ENCODE assay signal across 27 cellular contexts in the genomic region with DNA sequence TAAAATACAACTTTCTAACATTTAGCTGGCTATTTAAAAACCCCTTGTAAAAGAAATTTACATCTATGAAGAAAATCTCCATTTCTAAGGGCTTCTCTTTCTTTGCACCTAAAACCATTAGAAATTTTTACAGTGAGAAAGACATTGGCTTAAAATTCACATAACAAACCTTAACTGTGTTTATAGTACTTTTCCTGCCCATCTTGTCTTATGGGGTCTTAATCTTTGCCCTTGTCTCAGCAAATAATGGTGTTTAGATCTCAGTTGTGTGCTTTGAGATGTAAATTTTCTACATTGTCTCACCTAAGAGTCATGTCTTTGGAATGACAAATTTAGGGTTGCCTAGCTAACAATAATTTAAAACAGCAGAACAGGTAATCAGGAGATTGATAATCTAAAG.
"Had no signal": no experiment of that assay in that cellular context is flagged by ENCODE, and none has a peak within 500 bp of the region (broad histone marks: within the 10 kb centered on the region; RNA-seq: fewer than 3 reads in every experiment).

No MANE protein-coding gene starts in this region.

- H3K36me3 Mint-ChIP-seq: activated CD8-positive, alpha-beta memory T cell treated with anti-CD3 and anti-CD28 coated beads, Interleukin-2, amount 10 ng/mL, durations not matched to agents 7 days and 5 days; activated naive CD8-positive, alpha-beta T cell; immature natural killer cell; stimulated activated memory B cell treated with anti-CD40 and anti-IgM and Interleukin-4, amounts not matched to agents 10 μg/mL and 1 μg/mL and 100 μg/mL, for 72 hours had no signal

- H3K27ac ChIP-seq: colonic mucosa, esophagus squamous epithelium, right atrium auricular region had no signal

- H3K36me3 ChIP-seq: colonic mucosa, esophagus squamous epithelium, right atrium auricular region, uterus had no signal

- H3K4me3 Mint-ChIP-seq: activated CD4-positive, alpha-beta T cell treated with anti-CD3 and anti-CD28 coated beads for 36 hours; activated CD8-positive, alpha-beta memory T cell treated with anti-CD3 and anti-CD28 coated beads, Interleukin-2, amount 10 ng/mL, durations not matched to agents 7 days and 5 days; activated CD8-positive, alpha-beta T cell treated with anti-CD3 and anti-CD28 coated beads, Interleukin-2, amount 10 ng/mL, durations not matched to agents 7 days and 5 days; activated naive CD8-positive, alpha-beta T cell; activated T-cell treated with anti-CD3 and anti-CD28 coated beads, Interleukin-2, amount 50 U/mL, for 72 hours; central memory CD8-positive, alpha-beta T cell; immature natural killer cell; memory B cell; naive thymus-derived CD8-positive, alpha-beta T cell; neural crest cell; stimulated activated memory B cell treated with anti-CD40 and anti-IgM and Interleukin-4, amounts not matched to agents 10 μg/mL and 1 μg/mL and 100 μg/mL, for 72 hours; stimulated activated naive CD8-positive, alpha-beta T cell treated with anti-CD3 and anti-CD28 coated beads, Interleukin-15, amount 100 ng/mL, for 72 hours; T-helper 2 cell treated with Interferon-gamma antibody and Interleukin-4, amounts not matched to agents 5 μg/mL and 100 μg/mL, for 36 hours; type B pancreatic cell had no signal

- H3K4me3 ChIP-seq: colonic mucosa, esophagus squamous epithelium, right atrium auricular region, smooth muscle cell, uterus had no signal

- H3K27ac Mint-ChIP-seq: activated CD4-positive, alpha-beta T cell treated with anti-CD3 and anti-CD28 coated beads for 36 hours; activated CD8-positive, alpha-beta memory T cell treated with anti-CD3 and anti-CD28 coated beads, Interleukin-2, amount 10 ng/mL, durations not matched to agents 7 days and 5 days; activated CD8-positive, alpha-beta T cell treated with anti-CD3 and anti-CD28 coated beads, Interleukin-2, amount 10 ng/mL, durations not matched to agents 7 days and 5 days; activated naive CD8-positive, alpha-beta T cell; activated T-cell treated with anti-CD3 and anti-CD28 coated beads, Interleukin-2, amount 50 U/mL, for 72 hours; immature natural killer cell; memory B cell; stimulated activated memory B cell treated with anti-CD40 and anti-IgM and Interleukin-4, amounts not matched to agents 10 μg/mL and 1 μg/mL and 100 μg/mL, for 72 hours; stimulated activated naive CD8-positive, alpha-beta T cell treated with anti-CD3 and anti-CD28 coated beads, Interleukin-15, amount 100 ng/mL, for 72 hours; T-helper 2 cell treated with Interferon-gamma antibody and Interleukin-4, amounts not matched to agents 5 μg/mL and 100 μg/mL, for 36 hours; type B pancreatic cell had no signal

- DNase-seq: activated CD4-positive, alpha-beta T cell treated with anti-CD3 and anti-CD28 coated beads for 36 hours; activated CD4-positive, CD25-positive, alpha-beta regulatory T cell; activated CD8-positive, alpha-beta memory T cell treated with anti-CD3 and anti-CD28 coated beads, Interleukin-2, amount 10 ng/mL, durations not matched to agents 7 days and 5 days; activated CD8-positive, alpha-beta T cell treated with anti-CD3 and anti-CD28 coated beads, Interleukin-2, amount 10 ng/mL, durations not matched to agents 7 days and 5 days; activated naive CD4-positive, alpha-beta T cell treated with Interleukin-2 at 50 U/mL for 16 hours; activated T-cell treated with anti-CD3 and anti-CD28 coated beads, Interleukin-2, amount 50 U/mL, for 72 hours; anterior cingulate cortex; colonic mucosa; esophagus squamous epithelium; immature natural killer cell; naive thymus-derived CD8-positive, alpha-beta T cell; nucleus accumbens; stimulated activated CD4-positive, alpha-beta T cell treated with anti-CD3 and anti-CD28 coated beads, Interleukin-1b, Interleukin-23, amount 100 ng/mL, for 48 hours; stimulated activated CD4-positive, alpha-beta T cell treated with anti-CD3 and anti-CD28 coated beads, Interleukin-4, amount 100 ng/mL, for 4 hours; stimulated activated CD8-positive, alpha-beta memory T cell treated with anti-CD3 and anti-CD28 coated beads, Interleukin-4, amount 100 ng/mL, for 48 hours; stimulated activated naive CD8-positive, alpha-beta T cell treated with anti-CD3 and anti-CD28 coated beads, Interleukin-15, amount 100 ng/mL, for 72 hours; substantia nigra; uterus had no signal

- H3K9me3 Mint-ChIP-seq: activated T-cell treated with anti-CD3 and anti-CD28 coated beads, Interleukin-2, amount 50 U/mL, for 72 hours; central memory CD8-positive, alpha-beta T cell; immature natural killer cell; naive thymus-derived CD8-positive, alpha-beta T cell; stimulated activated memory B cell treated with anti-CD40 and anti-IgM and Interleukin-4, amounts not matched to agents 10 μg/mL and 1 μg/mL and 100 μg/mL, for 72 hours; stimulated activated naive CD8-positive, alpha-beta T cell treated with anti-CD3 and anti-CD28 coated beads, Interleukin-15, amount 100 ng/mL, for 72 hours; T-helper 2 cell treated with Interferon-gamma antibody and Interleukin-4, amounts not matched to agents 5 μg/mL and 100 μg/mL, for 36 hours; type B pancreatic cell had no signal

- ATAC-seq: activated CD4-positive, alpha-beta T cell treated with anti-CD3 and anti-CD28 coated beads for 36 hours; activated CD8-positive, alpha-beta memory T cell treated with anti-CD3 and anti-CD28 coated beads, Interleukin-2, amount 10 ng/mL, durations not matched to agents 7 days and 5 days; activated CD8-positive, alpha-beta T cell treated with anti-CD3 and anti-CD28 coated beads, Interleukin-2, amount 10 ng/mL, durations not matched to agents 7 days and 5 days; activated T-cell treated with anti-CD3 and anti-CD28 coated beads, Interleukin-2, amount 50 U/mL, for 72 hours; naive thymus-derived CD8-positive, alpha-beta T cell; stimulated activated memory B cell treated with anti-CD40 and anti-IgM and Interleukin-4, amounts not matched to agents 10 μg/mL and 1 μg/mL and 100 μg/mL, for 72 hours; stimulated activated naive CD8-positive, alpha-beta T cell treated with anti-CD3 and anti-CD28 coated beads, Interleukin-15, amount 100 ng/mL, for 72 hours had no signal

- H3K4me1 ChIP-seq: colonic mucosa, esophagus squamous epithelium, right atrium auricular region, uterus had no signal

- H3K4me1 Mint-ChIP-seq: activated CD4-positive, alpha-beta T cell treated with anti-CD3 and anti-CD28 coated beads for 36 hours; activated CD8-positive, alpha-beta memory T cell treated with anti-CD3 and anti-CD28 coated beads, Interleukin-2, amount 10 ng/mL, durations not matched to agents 7 days and 5 days; central memory CD8-positive, alpha-beta T cell; immature natural killer cell; memory B cell; naive thymus-derived CD8-positive, alpha-beta T cell; stimulated activated memory B cell treated with anti-CD40 and anti-IgM and Interleukin-4, amounts not matched to agents 10 μg/mL and 1 μg/mL and 100 μg/mL, for 72 hours; stimulated activated naive CD8-positive, alpha-beta T cell treated with anti-CD3 and anti-CD28 coated beads, Interleukin-15, amount 100 ng/mL, for 72 hours had no signal

- H3K9me3 ChIP-seq: colonic mucosa, esophagus squamous epithelium, right atrium auricular region, uterus had no signal

- H3K27me3 ChIP-seq: colonic mucosa, esophagus squamous epithelium, right atrium auricular region, uterus had no signal

- H3K4me2 ChIP-seq: smooth muscle cell had no signal

- H3K27me3 Mint-ChIP-seq: activated CD4-positive, alpha-beta T cell treated with anti-CD3 and anti-CD28 coated beads for 36 hours; memory B cell; stimulated activated memory B cell treated with anti-CD40 and anti-IgM and Interleukin-4, amounts not matched to agents 10 μg/mL and 1 μg/mL and 100 μg/mL, for 72 hours; stimulated activated naive CD8-positive, alpha-beta T cell treated with anti-CD3 and anti-CD28 coated beads, Interleukin-15, amount 100 ng/mL, for 72 hours; type B pancreatic cell had no signal
